Comparison of ENCODE assay signal across 11 cellular contexts in the genomic region with DNA sequence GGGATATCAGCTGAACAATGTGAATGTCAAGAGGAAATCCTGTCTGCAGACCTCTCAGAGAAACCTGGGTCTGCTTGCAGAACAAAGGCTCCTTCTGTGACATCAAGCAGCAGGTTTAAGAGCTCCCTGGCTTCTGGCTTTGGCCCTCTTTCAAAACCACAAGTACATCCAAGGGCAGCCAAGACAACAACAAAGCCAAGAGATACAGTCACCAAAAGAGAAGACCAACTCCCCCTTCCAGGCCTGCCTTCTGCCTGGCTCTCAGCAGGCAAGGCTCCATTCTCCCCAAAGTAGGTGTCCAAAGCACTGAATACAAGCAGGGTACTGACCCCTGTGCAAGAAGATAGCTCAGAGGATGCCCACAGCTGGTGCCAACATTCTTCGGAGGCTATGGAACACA. TPM values are rescaled to one million over a fixed set of nuclear protein-coding genes. Genes with fewer than 3 reads are reported as not detected.
DNase-seq lines count a peak whose midpoint lies in the region; ATAC-seq and TF ChIP-seq lines count a peak whose summit lies in the region.
"Had no signal": no experiment of that assay in that cellular context is flagged by ENCODE, and none has a peak within 500 bp of the region (broad histone marks: within the 10 kb centered on the region; RNA-seq: fewer than 3 reads in every experiment).

No MANE protein-coding gene starts in this region.

- ATAC-seq in SK-N-SH treated with all-trans-retinoic acid at 6 μM for 48 hours (peak; percentile 69), foreskin keratinocyte (peak; percentile 19), sciatic nerve (peak; percentile 87), GM19351 (IDR thresholded peaks at IDR 0.05; ENCODE audit: unreplicated experiment) (no peak), HG03095 (IDR thresholded peaks at IDR 0.05; ENCODE audit: unreplicated experiment) (no peak)
- ATAC-seq: WTC11 had no signal

- no peak for TF ChIP-seq CTCF in foreskin keratinocyte (conservative IDR thresholded peaks at IDR 0.05)

- H3K27me3 ChIP-seq in foreskin keratinocyte: no peaks in the 10 kb centered on the region

- H3K27ac ChIP-seq in foreskin keratinocyte: no peak overlapping the region

- H3K4me1 ChIP-seq in foreskin keratinocyte: peaks cover 49% of the 10 kb centered on the region

- intact Hi-C loops in sciatic nerve (cut with DNase I): no loop called here

- DNase-seq in H4 (ENCODE audit: low spot score) (peak; percentile 77), foreskin keratinocyte (no peak), sciatic nerve (ENCODE audit: low spot score) (no peak), NCI-H1436 (lab: John Stamatoyannopoulos, UW) (no peak), GDM1 (lab: John Stamatoyannopoulos, UW) (no peak)
- DNase-seq: NCI-H524; stimulated activated CD4-positive, alpha-beta T cell treated with anti-CD3 and anti-CD28 coated beads, Interleukin-12 subunit alpha, Interleukin-12 subunit beta, amount 100 ng/mL, for 4 hours had no signal

TF ChIP-seq in SK-N-SH treated with all-trans-retinoic acid at 6 μM for 48 hours, 23 proteins besides CTCF, POLR2A, EP300 and RAD21:
- TF ChIP-seq ISL1 (CRISPR knock-in tag; IDR thresholded peaks at IDR 0.05): peak; percentile 30; the same call in 1 of the 2 replicates
- TF ChIP-seq ARNTL (CRISPR knock-in tag; IDR thresholded peaks at IDR 0.05; ENCODE audit: borderline replicate concordance, low read depth): no peak
TF ChIP-seq in SK-N-SH treated with all-trans-retinoic acid at 6 μM for 48 hours: peak in this region for 1.

RNA-seq across cellular contexts. Expression of a gene that starts 11.5 kb away (rescaled TPM):
- 21.8 and 23.7 TPM in 2 replicates for total RNA-seq in H4 (2014; rRNA removed; shearing (Covaris generic))
- total RNA-seq in foreskin keratinocyte: 138 and 139 TPM in 2 replicates
- polyA plus RNA-seq in foreskin keratinocyte: 71.2 and 80.6 TPM in 2 replicates
- 35.9 TPM for total RNA-seq in sciatic nerve

Comparison
In these comparisons a context has a peak if more than half of its experiments do, and no peak if none do; other contexts are left out.
1. ATAC-seq: peak in SK-N-SH treated with all-trans-retinoic acid at 6 μM for 48 hours (single experiment), foreskin keratinocyte (single experiment) and sciatic nerve (single experiment); none in GM19351 (single experiment) and HG03095 (single experiment).